20 cellular contexts compared by ENCODE assay signal in the genomic region with DNA sequence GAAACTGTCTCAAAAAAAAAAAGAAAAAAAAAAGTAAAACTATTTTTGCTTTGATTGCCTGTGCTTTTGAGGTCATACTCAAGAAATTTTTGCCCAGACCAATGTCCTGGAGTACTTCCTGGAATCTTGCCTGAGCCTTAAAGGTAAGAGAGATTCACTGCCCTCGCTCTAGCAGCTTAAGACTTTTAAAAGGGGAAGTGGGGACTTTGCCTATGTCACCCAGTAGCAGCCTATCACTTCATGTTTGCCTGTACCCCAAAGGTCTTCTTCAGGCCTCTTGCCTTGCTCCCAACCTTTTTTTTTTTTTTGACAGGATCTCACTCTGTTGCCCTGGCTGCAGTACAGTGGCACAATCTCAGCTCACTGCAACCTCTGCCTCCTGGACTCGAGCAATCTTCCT.
"Had no signal": no experiment of that assay in that cellular context is flagged by ENCODE, and none has a peak within 500 bp of the region (broad histone marks: within the 10 kb centered on the region; RNA-seq: fewer than 3 reads in every experiment).

No MANE protein-coding gene starts in this region.

- H3K27ac Mint-ChIP-seq: activated CD4-positive, alpha-beta memory T cell treated with anti-CD3 and anti-CD28 coated beads for 36 hours; activated naive CD8-positive, alpha-beta T cell; brain; nephron progenitor cell; stimulated activated naive CD8-positive, alpha-beta T cell treated with anti-CD3 and anti-CD28 coated beads, Interleukin-15, Interleukin-2, amounts not matched to agents 100 ng/mL and 50 ng/mL, for 24 hours had no signal

- ATAC-seq: effector memory CD8-positive, alpha-beta T cell; gastroesophageal sphincter; left ventricle myocardium superior; psoas muscle had no signal

- H3K4me1 Mint-ChIP-seq: brain; central memory CD8-positive, alpha-beta T cell had no signal

- H3K27me3 ChIP-seq: gastroesophageal sphincter, hepatocyte, sigmoid colon, upper lobe of left lung had no signal

- H3K4me3 Mint-ChIP-seq: activated CD4-positive, alpha-beta memory T cell treated with anti-CD3 and anti-CD28 coated beads for 36 hours; activated naive CD8-positive, alpha-beta T cell; brain; central memory CD8-positive, alpha-beta T cell; effector memory CD8-positive, alpha-beta T cell; nephron progenitor cell; stimulated activated naive CD8-positive, alpha-beta T cell treated with anti-CD3 and anti-CD28 coated beads, Interleukin-15, Interleukin-2, amounts not matched to agents 100 ng/mL and 50 ng/mL, for 24 hours had no signal

- H3K4me2 ChIP-seq: hepatocyte had no signal

- H3K9me3 Mint-ChIP-seq: activated CD4-positive, alpha-beta memory T cell treated with anti-CD3 and anti-CD28 coated beads for 36 hours; central memory CD8-positive, alpha-beta T cell; effector memory CD8-positive, alpha-beta T cell; nephron progenitor cell; stimulated activated naive CD8-positive, alpha-beta T cell treated with anti-CD3 and anti-CD28 coated beads, Interleukin-15, Interleukin-2, amounts not matched to agents 100 ng/mL and 50 ng/mL, for 24 hours had no signal

- DNase-seq: activated CD4-positive, alpha-beta memory T cell treated with anti-CD3 and anti-CD28 coated beads for 36 hours; activated CD4-positive, alpha-beta T cell treated with anti-CD3 and anti-CD28 coated beads for 1 hour; activated gamma-delta T cell; activated T-cell treated with anti-CD3 and anti-CD28 coated beads, Interleukin-2, amount 50 U/mL, for 48 hours; amygdala; effector memory CD8-positive, alpha-beta T cell; kidney; left ventricle myocardium superior; mesendoderm; nephron progenitor cell; psoas muscle; sigmoid colon; upper lobe of left lung had no signal

- H3K27ac ChIP-seq: epithelial cell of prostate, gastroesophageal sphincter, hepatocyte, psoas muscle, sigmoid colon, upper lobe of left lung had no signal

- H3K4me3 ChIP-seq: gastroesophageal sphincter, hepatocyte, psoas muscle, sigmoid colon, upper lobe of left lung had no signal

- H3K9me3 ChIP-seq: gastroesophageal sphincter, psoas muscle, sigmoid colon, upper lobe of left lung had no signal

- H3K4me1 ChIP-seq: gastroesophageal sphincter, psoas muscle, sigmoid colon, upper lobe of left lung had no signal

- H2AFZ ChIP-seq: hepatocyte had no signal

- H3K27me3 Mint-ChIP-seq: activated CD4-positive, alpha-beta memory T cell treated with anti-CD3 and anti-CD28 coated beads for 36 hours; activated naive CD8-positive, alpha-beta T cell; brain; central memory CD8-positive, alpha-beta T cell; effector memory CD8-positive, alpha-beta T cell; stimulated activated naive CD8-positive, alpha-beta T cell treated with anti-CD3 and anti-CD28 coated beads, Interleukin-15, Interleukin-2, amounts not matched to agents 100 ng/mL and 50 ng/mL, for 24 hours had no signal

- H3K79me2 ChIP-seq: hepatocyte had no signal
